In genomic region chr1:162213281-162213909, GRCh38 we compare ENCODE assay signal across 10 cellular contexts.
DNase-seq lines count a peak whose midpoint lies in the region; ATAC-seq and TF ChIP-seq lines count a peak whose summit lies in the region.
"Had no signal": no experiment of that assay in that cellular context is flagged by ENCODE, and none has a peak within 500 bp of the region (broad histone marks: within the 10 kb centered on the region; RNA-seq: fewer than 3 reads in every experiment).

No MANE protein-coding gene starts in this region.

- H2AFZ ChIP-seq in neural progenitor cell (replicated peaks) = no peak overlapping the region

- H3K9me3 ChIP-seq in RWPE2 (ENCODE audit: severe bottlenecking) (no peaks in the 10 kb centered on the region), neural progenitor cell (ENCODE audit: low read depth) (no peaks in the 10 kb centered on the region)

- peaks cover 59% of the 10 kb centered on the region for H3K4me1 Mint-ChIP-seq in neural progenitor cell

- peaks cover 4% of the 10 kb centered on the region for H3K9me3 Mint-ChIP-seq in neural progenitor cell

- H3K36me3 ChIP-seq in RWPE2 (ENCODE audit: low read depth) = no peaks in the 10 kb centered on the region
- H3K36me3 ChIP-seq in neural progenitor cell = no peaks in the 10 kb centered on the region

- TF ChIP-seq CTCF in 22Rv1 (IDR thresholded peaks at IDR 0.05) (no peak), RWPE2 (IDR thresholded peaks at IDR 0.05; ENCODE audit: poor library complexity, severe bottlenecking) (no peak), foreskin keratinocyte (conservative IDR thresholded peaks at IDR 0.05) (no peak), neural progenitor cell (IDR thresholded peaks at IDR 0.05) (no peak)

- H3F3A ChIP-seq in neural progenitor cell (ENCODE audit: low read depth) = peaks cover 16% of the 10 kb centered on the region

- no peak overlapping the region for H3K9ac ChIP-seq in neural progenitor cell

- H3K36me3 Mint-ChIP-seq in neural progenitor cell = peaks cover 14% of the 10 kb centered on the region
- H3K36me3 Mint-ChIP-seq: IgD-negative memory B cell had no signal

- no peaks in the 10 kb centered on the region for H3K27me3 ChIP-seq in RWPE2 (ENCODE audit: insufficient read depth, poor library complexity, severe bottlenecking)
- H3K27me3 ChIP-seq in foreskin keratinocyte = peaks cover 26% of the 10 kb centered on the region
- no peaks in the 10 kb centered on the region for H3K27me3 ChIP-seq in neural progenitor cell

- H3K4me3 Mint-ChIP-seq in neural progenitor cell = no peak overlapping the region
- H3K4me3 Mint-ChIP-seq: IgD-negative memory B cell had no signal

- DNase-seq in RWPE2 (ENCODE audit: low spot score) = no peak
- DNase-seq in foreskin keratinocyte = peak; percentile 22 to 23
- DNase-seq in neural progenitor cell (ENCODE audit: low spot score) = peak; percentile 76
- DNase-seq: GOT3 had no signal

- no peak overlapping the region for H3K4me3 ChIP-seq in RWPE2 (ENCODE audit: severe bottlenecking)
- no peak overlapping the region for H3K4me3 ChIP-seq in neural progenitor cell

- H3K27me3 Mint-ChIP-seq in neural progenitor cell (ENCODE audit: insufficient read depth, low read depth) = peaks cover 4% of the 10 kb centered on the region

- no peaks in the 10 kb centered on the region for H4K20me1 ChIP-seq in neural progenitor cell (ENCODE audit: low read depth)

- H3K79me2 ChIP-seq in neural progenitor cell (ENCODE audit: low read depth) = peaks cover 36% of the 10 kb centered on the region

- ATAC-seq in RWPE2 (ENCODE audit: low read depth) (peak; percentile 64; the same call in 2 of the 3 replicates), foreskin keratinocyte (peak; percentile 13), HG03520 (IDR thresholded peaks at IDR 0.05; ENCODE audit: unreplicated experiment) (no peak), HG02885 (IDR thresholded peaks at IDR 0.05; ENCODE audit: poor library complexity, unreplicated experiment) (no peak), HG03469 (IDR thresholded peaks at IDR 0.05; ENCODE audit: unreplicated experiment) (no peak), HG03108 (IDR thresholded peaks at IDR 0.05; ENCODE audit: unreplicated experiment) (no peak)

- H3K4me1 ChIP-seq in RWPE2 (ENCODE audit: insufficient read depth, poor library complexity, severe bottlenecking) (peaks cover 8% of the 10 kb centered on the region), foreskin keratinocyte (no peaks in the 10 kb centered on the region), neural progenitor cell (peaks cover 51% of the 10 kb centered on the region)

- H3K27ac ChIP-seq in 22Rv1 = 0 out of 2 replicates have a peak overlapping the region, but pooled peaks have one; percentile 24
- no peak overlapping the region for H3K27ac ChIP-seq in RWPE2 (ENCODE audit: poor library complexity, severe bottlenecking)
- H3K27ac ChIP-seq in foreskin keratinocyte = no peak overlapping the region
- peak overlapping the region; percentile 4 for H3K27ac ChIP-seq in neural progenitor cell

- H3K27ac Mint-ChIP-seq in neural progenitor cell = peak overlapping the region; percentile 69
- H3K27ac Mint-ChIP-seq: IgD-negative memory B cell had no signal

- H3K4me2 ChIP-seq in neural progenitor cell = peak overlapping the region; percentile 53

Comparison
In these comparisons a context has a peak if more than half of its experiments do, and no peak if none do; other contexts are left out.
1. H3K27ac ChIP-seq: peak in 22Rv1 (single experiment) and neural progenitor cell (single experiment); none in RWPE2 (single experiment) and foreskin keratinocyte (single experiment).
2. ATAC-seq: peak in RWPE2 (single experiment) and foreskin keratinocyte (single experiment); none in HG03520 (single experiment), HG02885 (single experiment), HG03469 (single experiment) and HG03108 (single experiment).